ENCODE assay signal across 9 cellular contexts in the genomic region with DNA sequence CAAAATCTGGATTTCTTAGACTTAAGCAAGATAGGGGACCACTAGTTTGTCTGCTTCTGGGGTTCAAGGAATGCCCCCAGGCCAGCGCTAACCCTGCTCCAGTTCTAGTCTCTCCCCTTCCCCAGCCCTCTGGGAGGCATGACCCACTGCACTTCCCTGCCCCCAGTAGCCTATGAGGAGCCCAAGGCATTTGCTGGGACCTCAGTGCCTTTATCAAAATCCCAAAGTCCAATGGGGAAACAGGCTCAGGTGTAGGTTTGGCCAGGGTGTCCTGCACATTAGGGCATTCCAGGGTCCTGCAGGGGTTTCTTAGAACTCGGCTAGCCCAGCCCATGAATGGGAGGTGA. TPM values are rescaled to one million over a fixed set of nuclear protein-coding genes. Genes with fewer than 3 reads are reported as not detected.
DNase-seq lines count a peak whose midpoint lies in the region; ATAC-seq and TF ChIP-seq lines count a peak whose summit lies in the region.
"Had no signal": no experiment of that assay in that cellular context is flagged by ENCODE, and none has a peak within 500 bp of the region (broad histone marks: within the 10 kb centered on the region; RNA-seq: fewer than 3 reads in every experiment).

No MANE protein-coding gene starts in this region.

- H3K27me3 Mint-ChIP-seq in central memory CD8-positive, alpha-beta T cell: no peaks in the 10 kb centered on the region

- TF ChIP-seq POLR2A in heart left ventricle (IDR thresholded peaks at IDR 0.05) (no peak), uterus (IDR thresholded peaks at IDR 0.05) (no peak)

- H3K36me3 Mint-ChIP-seq in central memory CD8-positive, alpha-beta T cell (ENCODE audit: insufficient read depth): peaks cover 10% of the 10 kb centered on the region

- H3K36me3 ChIP-seq in heart left ventricle (peaks cover 0 to 15% (median 0%) of the 10 kb centered on the region in 9 donors), muscle layer of colon (ENCODE audit: insufficient read depth, low read length) (no peaks in the 10 kb centered on the region), uterus (no peaks in the 10 kb centered on the region)

- H3K4me3 ChIP-seq in heart left ventricle: peak overlapping the region in 11 of 12 donors; percentile 63 to 99 (median 89)
- peak overlapping the region; percentile 76 to 100 for H3K4me3 ChIP-seq in muscle layer of colon (ENCODE audit: low read depth in 1 of 2, low read length in 2 of 2)
- H3K4me3 ChIP-seq in uterus: peak overlapping the region; percentile 63 to 65

- peak overlapping the region; percentile 96 for H3K27ac Mint-ChIP-seq in central memory CD8-positive, alpha-beta T cell (ENCODE audit: low read depth)

- H3K27ac ChIP-seq in heart left ventricle (peak overlapping the region in 11 of 12 donors; percentile 89 to 99 (median 96)), muscle layer of colon (ENCODE audit: low read depth, low read length) (peak overlapping the region; percentile 98), uterus (peak overlapping the region; percentile 94 to 96)

- H3K9me3 ChIP-seq in heart left ventricle: no peaks in the 10 kb centered on the region
- no peaks in the 10 kb centered on the region for H3K9me3 ChIP-seq in muscle layer of colon (ENCODE audit: low read length)
- no peaks in the 10 kb centered on the region for H3K9me3 ChIP-seq in uterus

- peaks cover 4 to 66% (median 30%) of the 10 kb centered on the region in 12 donors for H3K4me1 ChIP-seq in heart left ventricle
- peaks cover 55% of the 10 kb centered on the region for H3K4me1 ChIP-seq in muscle layer of colon (ENCODE audit: insufficient read depth, low read length)
- H3K4me1 ChIP-seq in uterus: peaks cover 0 to 14% of the 10 kb centered on the region in 2 donors

- H3K9me3 Mint-ChIP-seq in central memory CD8-positive, alpha-beta T cell: no peaks in the 10 kb centered on the region

- peak overlapping the region; percentile 82 for H3K9ac ChIP-seq in muscle layer of colon (ENCODE audit: low read length)

- TF ChIP-seq CTCF in heart left ventricle (IDR thresholded peaks at IDR 0.05): no peak
- TF ChIP-seq CTCF in uterus (IDR thresholded peaks at IDR 0.05): no peak

- intact Hi-C loops in heart left ventricle (cut with DNase I) (loop anchor here in 7 of 10 donors (5.0 to 10.0 kb wide), 6 partner anchors 48 to 80 kb away; a partner anchor contains a TSS), left cardiac atrium (cut with DNase I) (loop anchor here in 1 of 2 donors (5.0 kb wide), 1 partner anchor 78 kb away; no protein-coding TSS in a partner anchor), uterus (cut with DNase I; ENCODE audit: low total_unique reads) (no loop called here)

- H3K4me1 Mint-ChIP-seq in central memory CD8-positive, alpha-beta T cell: peaks cover 55% of the 10 kb centered on the region

- H3K27me3 ChIP-seq in heart left ventricle: peaks cover 0 to 10% (median 0%) of the 10 kb centered on the region in 9 donors
- H3K27me3 ChIP-seq in muscle layer of colon (ENCODE audit: control insufficient read depth in 1 of 2, insufficient read depth in 2 of 2, low read length in 2 of 2): no peaks in the 10 kb centered on the region
- H3K27me3 ChIP-seq in uterus: no peaks in the 10 kb centered on the region

- no peak for ATAC-seq in heart left ventricle
- ATAC-seq in left cardiac atrium: no peak
- no peak for ATAC-seq in central memory CD8-positive, alpha-beta T cell (replicated peaks; ENCODE audit: extremely low read depth, poor library complexity, severe bottlenecking)

- WGBS in heart left ventricle, 4 donors: 57 to 80% (median 71%) methylated on average over 2 of the region's 2 CpGs

- DNase-seq in heart left ventricle: no peak
- DNase-seq in left cardiac atrium: no peak
- DNase-seq in central memory CD8-positive, alpha-beta T cell (ENCODE audit: low spot score in 2 of 2): no peak
- DNase-seq in uterus: no peak
- no peak for DNase-seq in GOT3 (lab: John Stamatoyannopoulos, UW)
- no peak for DNase-seq in stimulated activated CD4-positive, alpha-beta T cell treated with anti-CD3 and anti-CD28 coated beads, Interleukin-4, amount 100 ng/mL, for 4 hours
- no peak for DNase-seq in middle frontal gyrus (ENCODE audit: extremely low spot score, low spot score)
- DNase-seq: NCI-H524 had no signal

- H3K4me3 Mint-ChIP-seq in central memory CD8-positive, alpha-beta T cell: peak overlapping the region; percentile 84

RNA-seq across cellular contexts. Expression of a gene that starts 1.2 kb away (rescaled TPM):
- total RNA-seq in heart left ventricle (10 to 100 TPM in 4 of 9 donors, 1 to 10 TPM in 5; 6.7 to 47.4 (median 8.2) TPM), left cardiac atrium (10 to 100 TPM; 19.8 to 56.8 TPM), uterus (100 to 1,000 TPM in 1 of 4 donors, 10 to 100 TPM in 2, 1 to 10 TPM in 1; 9.4 to 137 (median 45.4) TPM)
- polyA plus RNA-seq in heart left ventricle: 1 to 10 TPM; 5.8 to 9.9 TPM

RNA-seq across cellular contexts. Expression of a gene that starts 46.4 kb away (rescaled TPM):
- total RNA-seq in heart left ventricle (10 to 100 TPM; 29.6 to 48.7 (median 36.8) TPM), left cardiac atrium (10 to 100 TPM; 31.5 to 32.6 TPM), uterus (10 to 100 TPM in 3 of 4 donors, 1 to 10 TPM in 1; 3.2 to 43.6 (median 35.6) TPM)
- 10 to 100 TPM; 38.2 to 40.1 TPM for polyA plus RNA-seq in heart left ventricle
